10 cellular contexts compared by ENCODE assay signal in the genomic region with DNA sequence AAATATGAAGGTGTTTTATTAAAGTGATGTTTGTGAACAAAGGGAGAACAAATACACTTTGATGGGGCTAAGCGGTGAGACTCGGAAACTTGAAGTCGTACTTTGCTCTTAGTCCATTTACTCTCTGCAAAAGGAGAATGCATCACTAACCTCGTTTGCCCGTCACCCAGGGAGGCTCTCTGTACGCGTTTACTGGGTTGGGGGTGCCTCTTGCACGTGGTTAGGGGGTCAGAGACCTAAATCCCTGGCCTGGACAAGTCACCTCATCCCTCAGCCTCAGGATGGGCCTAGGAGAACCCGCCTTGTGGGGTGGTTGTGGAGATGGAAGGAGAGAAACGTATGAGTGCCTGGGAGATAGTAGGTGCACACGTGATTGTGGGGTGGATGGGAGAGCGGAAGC. TPM values are rescaled to one million over a fixed set of nuclear protein-coding genes. Genes with fewer than 3 reads are reported as not detected.
DNase-seq lines count a peak whose midpoint lies in the region; ATAC-seq and TF ChIP-seq lines count a peak whose summit lies in the region.
"Had no signal": no experiment of that assay in that cellular context is flagged by ENCODE, and none has a peak within 500 bp of the region (broad histone marks: within the 10 kb centered on the region; RNA-seq: fewer than 3 reads in every experiment).

No MANE protein-coding gene starts in this region.

- CTCF ChIA-PET in mammary epithelial cell (lab: Charles Lee; ENCODE audit: low non-redundant PET), result interaction anchor here (1.0 kb wide), 1 partner anchor 247 kb away, joined by 5 read pairs; no protein-coding TSS in a partner anchor

- no peaks in the 10 kb centered on the region for H3K27me3 Mint-ChIP-seq in natural killer cell treated with Interleukin-12 subunit alpha and Interleukin-12 subunit beta and Interleukin-15 and Interleukin-18, amount 100 ng/mL, for 72 hours

- intact Hi-C loops in mammary epithelial cell (cut with micrococcal nuclease), result no loop called here

- 64% methylated on average over 12 of the region's 12 CpGs for WGBS in mammary epithelial cell (ENCODE audit: low coverage, missing lambda C conversion rate)

- no peaks in the 10 kb centered on the region for H3K79me2 ChIP-seq in KMS-11 (ENCODE audit: insufficient read depth, low read depth)
- H3K79me2 ChIP-seq in mammary epithelial cell (ENCODE audit: insufficient read depth, low read length), result no peaks in the 10 kb centered on the region

- H4K20me1 ChIP-seq in KMS-11 (ENCODE audit: insufficient read depth), result no peaks in the 10 kb centered on the region
- no peaks in the 10 kb centered on the region for H4K20me1 ChIP-seq in mammary epithelial cell (ENCODE audit: insufficient read depth, low read length)

- H3K4me1 ChIP-seq in KMS-11 (ENCODE audit: low read depth, poor library complexity, severe bottlenecking) (peaks cover 12% of the 10 kb centered on the region), mammary epithelial cell (ENCODE audit: insufficient read depth, low read length) (peaks cover 14% of the 10 kb centered on the region)

- TF ChIP-seq CTCF in KMS-11 (conservative IDR thresholded peaks at IDR 0.05; ENCODE audit: low read depth, low read length), result no peak
- TF ChIP-seq CTCF in mammary epithelial cell (conservative IDR thresholded peaks at IDR 0.05 in 1 of 2, IDR thresholded peaks at IDR 0.05 in 1 of 2; ENCODE audit: extremely low read depth in 1 of 2, insufficient read depth in 1 of 2, low read depth in 1 of 2, low read length in 2 of 2), result no peak

- H3K4me3 ChIP-seq in KMS-11 (IDR thresholded peaks at IDR 0.05; ENCODE audit: insufficient read depth, low read depth, low read length) (no peak overlapping the region), mammary epithelial cell (replicated peaks in 1 of 3; ENCODE audit: insufficient read depth in 1 of 3, low read depth in 2 of 3, low read length in 3 of 3) (peak overlapping the region; percentile 20 to 35 (median 33))

- H3K4me1 Mint-ChIP-seq in natural killer cell treated with Interleukin-12 subunit alpha and Interleukin-12 subunit beta and Interleukin-15 and Interleukin-18, amount 100 ng/mL, for 72 hours (ENCODE audit: low read depth in 2 of 2), result peaks cover 14 to 34% of the 10 kb centered on the region in 2 donors

- no peak overlapping the region for H3K27ac ChIP-seq in KMS-11
- no peak overlapping the region for H3K27ac ChIP-seq in mammary epithelial cell (ENCODE audit: insufficient read depth, low read depth, low read length)

- H3K36me3 Mint-ChIP-seq in natural killer cell treated with Interleukin-12 subunit alpha and Interleukin-12 subunit beta and Interleukin-15 and Interleukin-18, amount 100 ng/mL, for 72 hours, result no peaks in the 10 kb centered on the region

- dilution Hi-C loops in mammary epithelial cell (cut with HindIII; ENCODE audit: low sequenced_read_pairs), result loop anchor here (5.0 kb wide), 1 partner anchor 56 kb away; no protein-coding TSS in a partner anchor

- no peak overlapping the region for H3K9ac ChIP-seq in KMS-11
- H3K9ac ChIP-seq in mammary epithelial cell (ENCODE audit: insufficient read depth, low read length), result no peak overlapping the region

- H3K27ac Mint-ChIP-seq in natural killer cell treated with Interleukin-12 subunit alpha and Interleukin-12 subunit beta and Interleukin-15 and Interleukin-18, amount 100 ng/mL, for 72 hours, result peak overlapping the region; percentile 78 to 79

- no peaks in the 10 kb centered on the region for H3K9me3 ChIP-seq in mammary epithelial cell (replicated peaks; ENCODE audit: insufficient read depth, low read length)

- H3K9me3 Mint-ChIP-seq in natural killer cell treated with Interleukin-12 subunit alpha and Interleukin-12 subunit beta and Interleukin-15 and Interleukin-18, amount 100 ng/mL, for 72 hours, result no peaks in the 10 kb centered on the region

- peaks cover 29% of the 10 kb centered on the region for H3K27me3 ChIP-seq in KMS-11 (ENCODE audit: insufficient read depth, low read depth)
- no peaks in the 10 kb centered on the region for H3K27me3 ChIP-seq in mammary epithelial cell (ENCODE audit: insufficient read depth, low read length)

- in situ Hi-C loops in mammary epithelial cell (cut with MboI; ENCODE audit: low sequenced_read_pairs in 2 of 2), result loop anchor here in 1 of 2 donors (10.0 kb wide), 1 partner anchor 232 kb away; no protein-coding TSS in a partner anchor

- no peaks in the 10 kb centered on the region for H3K36me3 ChIP-seq in KMS-11 (ENCODE audit: insufficient read depth)
- H3K36me3 ChIP-seq in mammary epithelial cell (ENCODE audit: insufficient read depth, low read length), result no peaks in the 10 kb centered on the region

- peak overlapping the region; percentile 98 for H3K4me3 Mint-ChIP-seq in natural killer cell treated with Interleukin-12 subunit alpha and Interleukin-12 subunit beta and Interleukin-15 and Interleukin-18, amount 100 ng/mL, for 72 hours

- DNase-seq in Ammon's horn (ENCODE audit: low spot score), result peak; percentile 16
- DNase-seq in mammary epithelial cell, result no peak
- DNase-seq in natural killer cell treated with Interleukin-12 subunit alpha and Interleukin-12 subunit beta and Interleukin-15 and Interleukin-18, amount 100 ng/mL, for 72 hours (ENCODE audit: low spot score), result no peak
- DNase-seq in cerebellar cortex (ENCODE audit: low spot score), result no peak
- no peak for DNase-seq in hepatic stellate cell (ENCODE audit: low spot score)

- H2AFZ ChIP-seq in KMS-11 (ENCODE audit: low read depth) (peak overlapping the region; percentile 85), mammary epithelial cell (ENCODE audit: low read depth, low read length) (peak overlapping the region; percentile 89)

- peak overlapping the region; percentile 62 for H3K4me2 ChIP-seq in KMS-11
- peak overlapping the region; percentile 69 for H3K4me2 ChIP-seq in mammary epithelial cell (ENCODE audit: insufficient read depth, low read depth, low read length)

- ATAC-seq in natural killer cell treated with Interleukin-12 subunit alpha and Interleukin-12 subunit beta and Interleukin-15 and Interleukin-18, amount 100 ng/mL, for 72 hours, result no peak
- ATAC-seq in GM18520 (IDR thresholded peaks at IDR 0.05; ENCODE audit: unreplicated experiment) (no peak), HG02870 (IDR thresholded peaks at IDR 0.05; ENCODE audit: unreplicated experiment) (no peak)

- BruUV-seq in mammary epithelial cell (replicated peaks; lab: Mats Ljungman, UMichigan), result no TSS peak

RNA-seq across cellular contexts. Expression of a gene that starts 0.8 kb away (rescaled TPM):
- 10 to 100 TPM; 13.7 to 22.3 TPM for total RNA-seq in mammary epithelial cell
- 8.6 TPM for polyA plus RNA-seq in mammary epithelial cell
- not detected for polyA minus RNA-seq in mammary epithelial cell
- total RNA-seq in natural killer cell treated with Interleukin-12 subunit alpha and Interleukin-12 subunit beta and Interleukin-15 and Interleukin-18, amount 100 ng/mL, for 72 hours, result 10 to 100 TPM; 23.3 to 37.8 TPM

RNA-seq across cellular contexts. Expression of a gene that starts 40.1 kb away (rescaled TPM):
- total RNA-seq in mammary epithelial cell, result not detected
- polyA plus RNA-seq in mammary epithelial cell, result not detected
- not detected for polyA minus RNA-seq in mammary epithelial cell
- total RNA-seq in natural killer cell treated with Interleukin-12 subunit alpha and Interleukin-12 subunit beta and Interleukin-15 and Interleukin-18, amount 100 ng/mL, for 72 hours, result not detected
- total RNA-seq: LHCN-M2 had no signal
- polyA plus RNA-seq: adipose tissue had no signal
